4 cellular contexts compared by ENCODE assay signal in the genomic region with DNA sequence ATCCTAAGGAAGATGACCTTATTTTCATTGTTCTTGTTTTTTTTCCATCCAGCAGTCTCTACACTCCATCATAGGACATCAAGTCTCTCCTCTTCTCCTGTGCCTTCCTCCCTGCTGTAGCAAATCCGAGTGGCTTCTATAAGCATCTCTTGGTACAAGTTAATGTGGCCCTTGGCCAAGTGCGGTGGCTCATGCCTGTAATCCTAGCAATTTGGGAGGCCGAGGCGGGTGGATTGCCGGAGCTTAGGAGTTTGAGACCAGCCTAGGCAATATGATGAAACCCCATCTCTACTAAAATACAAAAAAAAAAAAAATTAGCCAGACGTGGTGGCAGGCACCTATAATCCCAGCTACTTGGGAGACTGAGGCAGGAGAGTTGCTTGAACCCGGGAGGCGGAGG. TPM values are rescaled to one million over a fixed set of nuclear protein-coding genes. Genes with fewer than 3 reads are reported as not detected.
"Had no signal": no experiment of that assay in that cellular context is flagged by ENCODE, and none has a peak within 500 bp of the region (broad histone marks: within the 10 kb centered on the region; RNA-seq: fewer than 3 reads in every experiment).

No MANE protein-coding gene starts in this region.

RNA-seq across cellular contexts. Expression of a gene that starts 59.0 kb away (rescaled TPM):
- total RNA-seq: M059J, Peyer's patch, Right ventricle myocardium superior, SJSA1 had no signal
